ENCODE assay signal across 1 cellular context in the genomic region with DNA sequence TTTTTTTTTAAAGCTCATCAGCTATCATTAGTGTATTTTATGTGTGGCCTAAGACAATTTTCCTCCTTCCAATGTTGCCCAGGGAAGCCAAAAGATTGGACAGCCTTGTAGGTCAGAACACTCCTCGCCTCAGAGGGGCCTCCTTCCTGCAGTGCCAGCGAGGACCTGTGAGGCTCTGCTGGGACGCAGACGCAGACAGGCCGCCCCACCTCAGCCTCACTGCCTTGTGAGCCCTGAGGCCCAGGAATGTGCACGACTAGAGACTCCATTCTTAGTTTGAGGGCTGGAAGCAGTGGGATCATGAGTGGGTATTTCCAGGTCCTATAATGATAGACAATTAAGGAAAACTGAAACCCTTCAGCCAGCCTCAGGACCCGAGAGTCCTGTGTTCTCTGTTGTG.
TF ChIP-seq lines count a peak whose summit lies in the region.

No MANE protein-coding gene starts in this region.

TF ChIP-seq in GM23338, 12 proteins besides CTCF, POLR2A, EP300 and RAD21:
- TF ChIP-seq REST (IDR thresholded peaks at IDR 0.05; ENCODE audit: unreplicated experiment) (no peak), EZH2phosphoT487 (IDR thresholded peaks at IDR 0.05; ENCODE audit: unreplicated experiment) (no peak), ZNF462 (CRISPR knock-in tag; IDR thresholded peaks at IDR 0.05) (no peak), ZNF114 (CRISPR knock-in tag; IDR thresholded peaks at IDR 0.05) (no peak), CREB1 (CRISPR knock-in tag; IDR thresholded peaks at IDR 0.05; ENCODE audit: low read depth) (no peak)
- TF ChIP-seq, protein P1, sequence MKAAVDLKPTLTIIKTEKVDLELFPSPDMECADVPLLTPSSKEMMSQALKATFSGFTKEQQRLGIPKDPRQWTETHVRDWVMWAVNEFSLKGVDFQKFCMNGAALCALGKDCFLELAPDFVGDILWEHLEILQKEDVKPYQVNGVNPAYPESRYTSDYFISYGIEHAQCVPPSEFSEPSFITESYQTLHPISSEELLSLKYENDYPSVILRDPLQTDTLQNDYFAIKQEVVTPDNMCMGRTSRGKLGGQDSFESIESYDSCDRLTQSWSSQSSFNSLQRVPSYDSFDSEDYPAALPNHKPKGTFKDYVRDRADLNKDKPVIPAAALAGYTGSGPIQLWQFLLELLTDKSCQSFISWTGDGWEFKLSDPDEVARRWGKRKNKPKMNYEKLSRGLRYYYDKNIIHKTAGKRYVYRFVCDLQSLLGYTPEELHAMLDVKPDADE (IDR thresholded peaks at IDR 0.05) = no peak
